Comparison of ENCODE assay signal across 8 cellular contexts in the genomic region with DNA sequence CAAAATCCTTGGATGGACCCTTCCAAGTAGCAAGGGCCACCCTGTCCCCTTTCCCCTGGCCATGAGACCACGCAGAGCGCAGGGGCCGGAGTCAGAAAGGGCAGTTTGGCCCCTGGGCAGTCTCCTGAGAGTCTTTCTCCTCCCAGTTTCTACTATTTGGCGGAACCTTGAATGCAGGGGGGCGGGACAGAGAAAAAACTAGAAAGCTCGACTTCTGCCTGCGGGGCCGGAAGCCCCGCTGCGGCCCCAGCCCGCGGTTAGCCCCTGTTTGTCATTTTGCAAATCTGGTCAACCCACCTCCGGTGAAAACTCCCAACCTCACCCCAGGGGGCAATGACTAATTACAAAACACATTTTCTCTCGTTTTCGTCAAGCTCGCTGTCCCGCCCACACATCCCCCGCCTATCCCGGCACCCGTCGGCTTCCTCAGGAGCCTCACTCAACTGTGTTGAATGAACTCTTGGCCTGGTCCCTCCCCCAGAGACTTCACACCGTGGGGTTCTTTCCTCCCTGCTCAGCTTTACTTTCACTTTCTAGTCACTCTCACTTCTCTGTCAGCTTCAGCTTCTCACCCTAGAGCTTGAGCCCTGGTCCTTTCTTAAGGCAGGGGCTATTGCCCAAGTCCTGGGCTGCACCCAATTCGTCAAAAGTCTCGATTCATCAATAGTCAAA.
DNase-seq lines count a peak whose midpoint lies in the region; ATAC-seq and TF ChIP-seq lines count a peak whose summit lies in the region.

No MANE protein-coding gene starts in this region.

- peak; percentile 95 for ATAC-seq in CD8-positive, alpha-beta T cell
- ATAC-seq in GM19372 (IDR thresholded peaks at IDR 0.05; ENCODE audit: low read depth, unreplicated experiment): peak; percentile 89
- peak; percentile 66 for ATAC-seq in HG03469 (IDR thresholded peaks at IDR 0.05; ENCODE audit: unreplicated experiment)

- peak; percentile 87 to 99 (median 91) for DNase-seq in CD8-positive, alpha-beta T cell
- DNase-seq in RPMI7951 (ENCODE audit: low read depth): peak; percentile 99
- peak; percentile 98 for DNase-seq in activated effector memory CD4-positive, alpha-beta T cell treated with anti-CD3 and anti-CD28 coated beads, Interleukin-2, amount 50 U/mL, for 16 hours
- DNase-seq in foreskin fibroblast: peak; percentile 93 to 95
- peak; percentile 90 for DNase-seq in stromal cell of bone marrow (ENCODE audit: low read depth)

- no peaks in the 10 kb centered on the region for H3K36me3 Mint-ChIP-seq in CD8-positive, alpha-beta T cell

- POLR2A ChIA-PET in CD8-positive, alpha-beta T cell (lab: Charles Lee): interaction anchor here (0.9 to 3.5 kb wide), 14 partner anchors 9 to 359 kb away, joined by 3 to 62 read pairs (median 6); partner anchors contain the start of genes GSTZ1, IRF2BPL and POMT2

- H3K4me3 Mint-ChIP-seq in CD8-positive, alpha-beta T cell: peak overlapping the region; percentile 84

- H3K4me1 Mint-ChIP-seq in CD8-positive, alpha-beta T cell (ENCODE audit: low read depth): peaks cover 78% of the 10 kb centered on the region

- peak overlapping the region; percentile 63 for H3K27ac ChIP-seq in CD8-positive, alpha-beta T cell (ENCODE audit: low read depth, low read length)
- H3K27ac ChIP-seq in neutrophil: peak overlapping the region; percentile 84

- no peaks in the 10 kb centered on the region for H3K9me3 ChIP-seq in CD8-positive, alpha-beta T cell (ENCODE audit: low read length)
- no peaks in the 10 kb centered on the region for H3K9me3 ChIP-seq in neutrophil

- peak overlapping the region; percentile 97 for H3K27ac Mint-ChIP-seq in CD8-positive, alpha-beta T cell

- no peak for TF ChIP-seq CTCF in CD8-positive, alpha-beta T cell (IDR thresholded peaks at IDR 0.05)
- TF ChIP-seq CTCF in foreskin fibroblast (IDR thresholded peaks at IDR 0.05; ENCODE audit: low read depth, low read length): no peak
- no peak for TF ChIP-seq CTCF in neutrophil (IDR thresholded peaks at IDR 0.05)

- H3K36me3 ChIP-seq in CD8-positive, alpha-beta T cell (ENCODE audit: insufficient read depth, low read length): no peaks in the 10 kb centered on the region
- H3K36me3 ChIP-seq in neutrophil: no peaks in the 10 kb centered on the region

- H3K27me3 ChIP-seq in CD8-positive, alpha-beta T cell (ENCODE audit: insufficient read depth, low read length): no peaks in the 10 kb centered on the region
- no peaks in the 10 kb centered on the region for H3K27me3 ChIP-seq in neutrophil

- intact Hi-C loops in CD8-positive, alpha-beta T cell (cut with DNase I, micrococcal nuclease): loop anchor here (1.0 to 2.0 kb wide), 7 partner anchors 14 to 137 kb away; partner anchors contain the start of genes IRF2BPL (in 2 of the 2) and CIPC (in 1 of the 2)

- H3K4me3 ChIP-seq in CD8-positive, alpha-beta T cell (ENCODE audit: low read depth, low read length): peak overlapping the region; percentile 59
- H3K4me3 ChIP-seq in foreskin fibroblast (ENCODE audit: low read depth in 1 of 2, low read length in 2 of 2): peak overlapping the region; percentile 27 to 46
- peak overlapping the region; percentile 61 to 64 for H3K4me3 ChIP-seq in neutrophil (ENCODE audit: low read depth in 1 of 2, low read length in 1 of 2)

- H3K4me1 ChIP-seq in CD8-positive, alpha-beta T cell (ENCODE audit: insufficient read depth, low read length): peaks cover 64% of the 10 kb centered on the region
- H3K4me1 ChIP-seq in neutrophil (ENCODE audit: control insufficient read depth in 1 of 2, insufficient read depth in 1 of 2, low read depth in 1 of 2, low read length in 1 of 2): peaks cover 24 to 32% of the 10 kb centered on the region in 2 experiments

- no peaks in the 10 kb centered on the region for H3K27me3 Mint-ChIP-seq in CD8-positive, alpha-beta T cell (ENCODE audit: low read depth)

- CTCF ChIA-PET in CD8-positive, alpha-beta T cell (lab: Charles Lee): interaction anchor here (0.9 to 2.8 kb wide), 20 partner anchors 8 to 109 kb away, joined by 3 to 21 read pairs (median 6); partner anchors contain the start of gene IRF2BPL

- H3K9me3 Mint-ChIP-seq in CD8-positive, alpha-beta T cell: no peaks in the 10 kb centered on the region

Comparison
In these comparisons a context has a peak if more than half of its experiments do, and no peak if none do; other contexts are left out.
1. Peak in every context shown above with its lines: DNase-seq, ATAC-seq, H3K4me3 ChIP-seq and H3K27ac ChIP-seq.